In the genomic region with DNA sequence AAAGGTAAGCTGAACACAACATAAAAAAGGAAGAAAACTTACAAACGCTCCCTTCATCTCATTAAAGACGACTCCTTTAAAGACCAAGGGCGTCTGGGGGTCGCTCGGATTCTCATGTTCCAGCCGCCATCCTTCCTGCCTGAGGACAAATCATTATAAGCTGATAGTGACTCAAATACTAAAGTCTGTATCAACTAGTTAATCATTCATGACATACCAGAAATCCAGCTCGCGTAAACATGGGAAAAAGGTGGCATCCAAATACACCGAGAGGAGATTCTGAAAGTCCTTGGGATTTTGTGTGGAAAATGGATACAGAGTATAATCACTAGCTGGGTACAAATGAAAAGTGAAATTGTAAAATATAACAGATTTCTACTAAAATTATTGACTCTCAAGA, we compare ENCODE assay signal across 27 cellular contexts.
"Had no signal": no experiment of that assay in that cellular context is flagged by ENCODE, and none has a peak within 500 bp of the region (broad histone marks: within the 10 kb centered on the region; RNA-seq: fewer than 3 reads in every experiment).

No MANE protein-coding gene starts in this region.

- H3K27me3 Mint-ChIP-seq: activated B cell treated with CpG ODN at 0.5 μM for 24 hours; activated CD8-positive, alpha-beta T cell treated with anti-CD3 and anti-CD28 coated beads for 36 hours; activated naive CD8-positive, alpha-beta T cell; activated T-helper 17 cell treated with anti-CD3 and anti-CD28 coated beads, Interleukin-2, amount 50 U/mL, for 72 hours; central memory CD8-positive, alpha-beta T cell; dendritic cell treated with granulocyte-macrophage colony-stimulating factor and Interleukin-4, amounts not matched to agents 40 ng/mL and 50 ng/mL, for 4 days; T-cell had no signal

- H3K27me3 ChIP-seq: brain microvascular endothelial cell, dorsolateral prefrontal cortex had no signal

- H3K27ac ChIP-seq: brain microvascular endothelial cell, coronary artery, dorsolateral prefrontal cortex, epithelial cell of prostate, WERI-Rb-1 had no signal

- H3K9me3 Mint-ChIP-seq: activated B cell treated with CpG ODN at 0.5 μM for 24 hours; activated CD8-positive, alpha-beta T cell treated with anti-CD3 and anti-CD28 coated beads for 36 hours; activated T-cell treated with anti-CD3 and anti-CD28 coated beads, Interleukin-2, amount 50 U/mL, for 4 hours; activated T-helper 17 cell treated with anti-CD3 and anti-CD28 coated beads, Interleukin-2, amount 50 U/mL, for 72 hours; central memory CD8-positive, alpha-beta T cell; dendritic cell treated with granulocyte-macrophage colony-stimulating factor and Interleukin-4, amounts not matched to agents 40 ng/mL and 50 ng/mL, for 4 days; T-cell; T-helper 1 cell treated with Interleukin-12 subunit alpha and Interleukin-12 subunit beta and Interleukin-4 antibody, amounts not matched to agents 30 μg/mL and 1 μg/mL, for 36 hours had no signal

- H3K27ac Mint-ChIP-seq: activated B cell treated with CpG ODN at 0.5 μM for 24 hours; activated CD8-positive, alpha-beta T cell treated with anti-CD3 and anti-CD28 coated beads for 36 hours; activated naive CD8-positive, alpha-beta T cell; activated T-helper 17 cell treated with anti-CD3 and anti-CD28 coated beads, Interleukin-2, amount 50 U/mL, for 72 hours; dendritic cell treated with granulocyte-macrophage colony-stimulating factor and Interleukin-4, amounts not matched to agents 40 ng/mL and 50 ng/mL, for 4 days; T-cell; T-helper 1 cell treated with Interleukin-12 subunit alpha and Interleukin-12 subunit beta and Interleukin-4 antibody, amounts not matched to agents 30 μg/mL and 1 μg/mL, for 36 hours had no signal

- DNase-seq: activated B cell treated with CpG ODN at 0.5 μM for 24 hours; activated CD4-positive, alpha-beta T cell treated with anti-CD3 and anti-CD28 coated beads for 48 hours; activated CD4-positive, alpha-beta T cell treated with anti-CD3 and anti-CD28 coated beads, Interleukin-2, amount 50 U/mL, for 1 hour; activated CD4-positive, alpha-beta T cell treated with anti-CD3 and anti-CD28 coated beads, Interleukin-2, amount 50 U/mL, for 48 hours; activated CD8-positive, alpha-beta T cell treated with anti-CD3 and anti-CD28 coated beads for 36 hours; activated effector memory CD4-positive, alpha-beta T cell treated with Interleukin-2 at 50 U/mL for 16 hours; activated gamma-delta T cell treated with Interleukin-2 at 50 U/mL for 16 hours; activated naive CD4-positive, alpha-beta T cell treated with anti-CD3 and anti-CD28 coated beads, Interleukin-2, amount 50 U/mL, for 16 hours; activated naive CD4-positive, alpha-beta T cell treated with Interleukin-2 at 50 U/mL for 16 hours; activated T-cell treated with anti-CD3 and anti-CD28 coated beads, Interleukin-2, amount 50 U/mL, for 4 hours; amniotic stem cell; anterior cingulate cortex; brain microvascular endothelial cell; dorsolateral prefrontal cortex; effector memory CD4-positive, alpha-beta T cell; foreskin fibroblast; SW 1271; T-cell; T-helper 9 cell; WERI-Rb-1 had no signal

- H3K4me3 ChIP-seq: coronary artery, dorsolateral prefrontal cortex had no signal

- H3K4me3 Mint-ChIP-seq: activated B cell treated with CpG ODN at 0.5 μM for 24 hours; activated CD8-positive, alpha-beta T cell treated with anti-CD3 and anti-CD28 coated beads for 36 hours; activated naive CD8-positive, alpha-beta T cell; activated T-cell treated with anti-CD3 and anti-CD28 coated beads, Interleukin-2, amount 50 U/mL, for 4 hours; activated T-helper 17 cell treated with anti-CD3 and anti-CD28 coated beads, Interleukin-2, amount 50 U/mL, for 72 hours; central memory CD8-positive, alpha-beta T cell; dendritic cell treated with granulocyte-macrophage colony-stimulating factor and Interleukin-4, amounts not matched to agents 40 ng/mL and 50 ng/mL, for 4 days; T-cell; T-helper 1 cell treated with Interleukin-12 subunit alpha and Interleukin-12 subunit beta and Interleukin-4 antibody, amounts not matched to agents 30 μg/mL and 1 μg/mL, for 36 hours had no signal
